23 cellular contexts compared by ENCODE assay signal in the genomic region with DNA sequence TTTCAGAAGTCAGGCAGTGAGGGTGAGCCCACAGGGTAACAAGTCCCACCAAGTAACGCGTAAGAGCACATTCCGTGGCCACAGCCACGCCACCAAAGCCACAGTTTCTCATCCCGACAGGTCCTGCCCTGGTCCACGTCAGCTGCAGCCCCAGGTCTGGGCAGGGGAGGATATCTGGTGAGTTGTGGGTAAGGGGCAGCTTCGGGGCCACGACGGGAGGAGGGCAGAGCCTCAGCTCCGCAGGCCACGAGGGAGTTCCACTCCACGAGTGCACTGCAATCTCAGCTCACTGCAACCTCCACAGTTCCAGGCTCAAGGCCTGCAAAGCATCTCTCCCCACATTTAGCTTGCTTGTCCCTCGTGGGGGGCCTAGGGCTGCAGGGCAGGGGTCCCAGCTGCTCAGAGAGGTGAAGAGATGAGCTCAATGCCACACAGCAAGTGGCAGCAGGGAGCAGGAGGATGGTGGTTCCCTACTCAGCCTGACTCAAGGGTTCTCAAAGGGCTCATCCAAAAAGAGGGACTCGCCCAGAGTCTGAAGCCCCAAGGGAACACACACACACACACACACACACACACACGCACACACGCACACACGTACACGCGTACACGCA.
"Had no signal": no experiment of that assay in that cellular context is flagged by ENCODE, and none has a peak within 500 bp of the region (broad histone marks: within the 10 kb centered on the region; RNA-seq: fewer than 3 reads in every experiment).

No MANE protein-coding gene starts in this region.

- H3K9me3 ChIP-seq: breast epithelium, left ventricle myocardium inferior, sigmoid colon, upper lobe of left lung had no signal

- H3K27ac Mint-ChIP-seq: activated naive CD4-positive, alpha-beta T cell treated with anti-CD3 and anti-CD28 coated beads, Interleukin-2, amount 10 ng/mL, durations not matched to agents 7 days and 5 days; mesothelial cell of epicardium; stimulated activated memory B cell treated with anti-CD40 and anti-IgM and Interleukin-4, amounts not matched to agents 10 μg/mL and 1 μg/mL and 100 μg/mL, for 72 hours had no signal

- H3K4me1 Mint-ChIP-seq: activated naive CD4-positive, alpha-beta T cell treated with anti-CD3 and anti-CD28 coated beads, Interleukin-2, amount 10 ng/mL, durations not matched to agents 7 days and 5 days; naive B cell; stimulated activated memory B cell treated with anti-CD40 and anti-IgM and Interleukin-4, amounts not matched to agents 10 μg/mL and 1 μg/mL and 100 μg/mL, for 72 hours; stimulated activated naive CD8-positive, alpha-beta T cell treated with anti-CD3 and anti-CD28 coated beads, Interleukin-15, amount 100 ng/mL, for 72 hours had no signal

- H3K27me3 Mint-ChIP-seq: stimulated activated memory B cell treated with anti-CD40 and anti-IgM and Interleukin-4, amounts not matched to agents 10 μg/mL and 1 μg/mL and 100 μg/mL, for 72 hours had no signal

- H3K27ac ChIP-seq: breast epithelium, left ventricle myocardium inferior, sigmoid colon, upper lobe of left lung had no signal

- H3K9me3 Mint-ChIP-seq: activated naive CD4-positive, alpha-beta T cell treated with anti-CD3 and anti-CD28 coated beads, Interleukin-2, amount 10 ng/mL, durations not matched to agents 7 days and 5 days; mesothelial cell of epicardium; neural crest cell; stimulated activated memory B cell treated with anti-CD40 and anti-IgM and Interleukin-4, amounts not matched to agents 10 μg/mL and 1 μg/mL and 100 μg/mL, for 72 hours; stimulated activated naive CD8-positive, alpha-beta T cell treated with anti-CD3 and anti-CD28 coated beads, Interleukin-15, amount 100 ng/mL, for 72 hours had no signal

- H3K4me1 ChIP-seq: breast epithelium, left ventricle myocardium inferior, sigmoid colon, upper lobe of left lung had no signal

- H3K27me3 ChIP-seq: breast epithelium, upper lobe of left lung had no signal

- H3K36me3 ChIP-seq: breast epithelium, left ventricle myocardium inferior, sigmoid colon, upper lobe of left lung had no signal

- DNase-seq: activated CD4-positive, alpha-beta T cell treated with anti-CD3 and anti-CD28 coated beads for 4 hours; activated CD4-positive, alpha-beta T cell treated with anti-CD3 and anti-CD28 coated beads, Interleukin-2, amount 50 U/mL, for 48 hours; activated CD8-positive, alpha-beta memory T cell treated with anti-CD3 and anti-CD28 coated beads for 24 hours; activated gamma-delta T cell; activated naive CD4-positive, alpha-beta T cell treated with anti-CD3 and anti-CD28 coated beads, Interleukin-2, amount 10 ng/mL, durations not matched to agents 7 days and 5 days; amygdala; dermis blood vessel endothelial cell; effector CD8-positive, alpha-beta T cell; mammary epithelial cell; naive B cell; sigmoid colon; small intestine; stimulated activated CD4-positive, alpha-beta T cell treated with anti-CD3 and anti-CD28 coated beads, Interleukin-1b, Interleukin-23, amount 100 ng/mL, for 48 hours; stimulated activated CD4-positive, alpha-beta T cell treated with anti-CD3 and anti-CD28 coated beads, Interleukin-4, amount 100 ng/mL, for 4 hours; stimulated activated CD8-positive, alpha-beta memory T cell treated with anti-CD3 and anti-CD28 coated beads, Interleukin-4, amount 100 ng/mL, for 48 hours; stimulated activated naive CD8-positive, alpha-beta T cell treated with anti-CD3 and anti-CD28 coated beads, Interleukin-15, amount 100 ng/mL, for 72 hours; substantia nigra had no signal

- H3K36me3 Mint-ChIP-seq: activated naive CD4-positive, alpha-beta T cell treated with anti-CD3 and anti-CD28 coated beads, Interleukin-2, amount 10 ng/mL, durations not matched to agents 7 days and 5 days; mesothelial cell of epicardium; naive B cell; stimulated activated memory B cell treated with anti-CD40 and anti-IgM and Interleukin-4, amounts not matched to agents 10 μg/mL and 1 μg/mL and 100 μg/mL, for 72 hours had no signal

- H3K4me3 ChIP-seq: breast epithelium, left ventricle myocardium inferior, sigmoid colon, upper lobe of left lung had no signal

- ATAC-seq: stimulated activated memory B cell treated with anti-CD40 and anti-IgM and Interleukin-4, amounts not matched to agents 10 μg/mL and 1 μg/mL and 100 μg/mL, for 72 hours; stimulated activated naive CD8-positive, alpha-beta T cell treated with anti-CD3 and anti-CD28 coated beads, Interleukin-15, amount 100 ng/mL, for 72 hours had no signal

- H3K4me3 Mint-ChIP-seq: activated naive CD4-positive, alpha-beta T cell treated with anti-CD3 and anti-CD28 coated beads, Interleukin-2, amount 10 ng/mL, durations not matched to agents 7 days and 5 days; mesothelial cell of epicardium; naive B cell; neural crest cell; stimulated activated memory B cell treated with anti-CD40 and anti-IgM and Interleukin-4, amounts not matched to agents 10 μg/mL and 1 μg/mL and 100 μg/mL, for 72 hours; stimulated activated naive CD8-positive, alpha-beta T cell treated with anti-CD3 and anti-CD28 coated beads, Interleukin-15, amount 100 ng/mL, for 72 hours had no signal
